In genomic region chr19:52336117-52336811, GRCh38 we compare ENCODE assay signal across 8 cellular contexts. TPM values are rescaled to one million over a fixed set of nuclear protein-coding genes. Genes with fewer than 3 reads are reported as not detected.
DNase-seq lines count a peak whose midpoint lies in the region; ATAC-seq and TF ChIP-seq lines count a peak whose summit lies in the region.

TSS of gene ZNF610 (plus strand) at chr19:52336243. CDS start at chr19:52349173, 12,930 bp downstream.

- no peak for TF ChIP-seq CTCF in liver (IDR thresholded peaks at IDR 0.05; ENCODE audit: low read depth, low read length, missing input control)

- H3K36me3 ChIP-seq in duodenal mucosa (ENCODE audit: control insufficient read depth in 1 of 2, insufficient read depth in 2 of 2, low read length in 2 of 2) (peaks cover 0 to 3% of the 10 kb centered on the region in 2 donors), liver (ENCODE audit: control insufficient read depth in 4 of 4, insufficient read depth in 3 of 4, low read depth in 1 of 4, low read length in 3 of 4) (no peaks in the 10 kb centered on the region)

- 3% methylated on average over 57 of the region's 57 CpGs for WGBS in liver

- H3K4me3 ChIP-seq in duodenal mucosa (ENCODE audit: low read depth in 1 of 2, low read length in 2 of 2) (peak within 1 kb of the TSS; percentile 85 to 91), liver (ENCODE audit: low read depth in 1 of 3, low read length in 3 of 3) (peak within 1 kb of the TSS; percentile 49 to 67 (median 58))

- H3K9me3 ChIP-seq in duodenal mucosa (ENCODE audit: control insufficient read depth in 1 of 2, low read length in 2 of 2) (peaks cover 27 to 31% of the 10 kb centered on the region in 2 donors), liver (ENCODE audit: control insufficient read depth in 4 of 4, low read length in 3 of 4) (peaks cover 31 to 67% (median 41%) of the 10 kb centered on the region in 4 donors)

- peak within 1 kb of the TSS; percentile 78 to 82 for H3K9ac ChIP-seq in duodenal mucosa (ENCODE audit: low read depth in 1 of 2, low read length in 2 of 2)
- H3K9ac ChIP-seq in liver (ENCODE audit: low read depth in 1 of 2, low read length in 2 of 2): peak within 1 kb of the TSS in 1 of 2 donors; percentile 47

- H3K4me1 ChIP-seq in duodenal mucosa (ENCODE audit: control insufficient read depth in 1 of 2, insufficient read depth in 2 of 2, low read length in 2 of 2) (peaks cover 0 to 6% of the 10 kb centered on the region in 2 donors), liver (ENCODE audit: control insufficient read depth in 4 of 4, insufficient read depth in 4 of 4, low read length in 3 of 4) (no peaks in the 10 kb centered on the region)

- DNase-seq in DMS 273 treated with DMSO at 0.1 percent for 48 hours (lab: John Stamatoyannopoulos, UW) (peak; percentile 61), NCI-H2227 treated with DMSO at 0.1 percent for 48 hours (lab: John Stamatoyannopoulos, UW) (peak; percentile 71)
- peak; percentile 84 for DNase-seq in activated CD4-positive, alpha-beta T cell treated with anti-CD3 and anti-CD28 coated beads, Interleukin-2, amount 50 U/mL, for 4 hours
- peak; percentile 88 for DNase-seq in stimulated activated CD4-positive, alpha-beta T cell treated with anti-CD3 and anti-CD28 coated beads, Interleukin-1b, Interleukin-23, amount 100 ng/mL, for 48 hours

- H3K27ac ChIP-seq in duodenal mucosa (ENCODE audit: low read depth, low read length) (peak within 1 kb of the TSS; percentile 17), liver (ENCODE audit: low read depth in 1 of 2, low read length in 2 of 2) (peak within 1 kb of the TSS in 1 of 2 donors; percentile 28)

- H3K27me3 ChIP-seq in duodenal mucosa (ENCODE audit: control insufficient read depth in 1 of 2, insufficient read depth in 2 of 2, low read length in 2 of 2): no peaks in the 10 kb centered on the region
- no peaks in the 10 kb centered on the region for H3K27me3 ChIP-seq in liver (ENCODE audit: control insufficient read depth in 4 of 4, insufficient read depth in 4 of 4, low read length in 3 of 4)

- peak; percentile 74 for ATAC-seq in HG02763 (IDR thresholded peaks at IDR 0.05; ENCODE audit: unreplicated experiment)
- ATAC-seq in HG03469 (IDR thresholded peaks at IDR 0.05; ENCODE audit: unreplicated experiment): no peak

- TF ChIP-seq RAD21 in liver (IDR thresholded peaks at IDR 0.05): no peak

TF ChIP-seq in liver, 16 proteins besides CTCF, POLR2A, EP300 and RAD21:
- TF ChIP-seq FOXA1 (IDR thresholded peaks at IDR 0.05) (no peak), GABPA (IDR thresholded peaks at IDR 0.05 in 1 of 2, conservative IDR thresholded peaks at IDR 0.05 in 1 of 2) (peak in 1 of 2 donors; percentile 68), NR2F2 (IDR thresholded peaks at IDR 0.05) (peak; percentile 35)

RNA-seq across cellular contexts. Expression of gene ZNF610, which starts in this region (rescaled TPM):
- under 1 TPM; 0.08 to 0.89 TPM for total RNA-seq in liver
- under 1 TPM; 0.21 to 0.25 TPM for polyA plus RNA-seq in liver
